ENCODE assay signal across 18 cellular contexts in the genomic region with DNA sequence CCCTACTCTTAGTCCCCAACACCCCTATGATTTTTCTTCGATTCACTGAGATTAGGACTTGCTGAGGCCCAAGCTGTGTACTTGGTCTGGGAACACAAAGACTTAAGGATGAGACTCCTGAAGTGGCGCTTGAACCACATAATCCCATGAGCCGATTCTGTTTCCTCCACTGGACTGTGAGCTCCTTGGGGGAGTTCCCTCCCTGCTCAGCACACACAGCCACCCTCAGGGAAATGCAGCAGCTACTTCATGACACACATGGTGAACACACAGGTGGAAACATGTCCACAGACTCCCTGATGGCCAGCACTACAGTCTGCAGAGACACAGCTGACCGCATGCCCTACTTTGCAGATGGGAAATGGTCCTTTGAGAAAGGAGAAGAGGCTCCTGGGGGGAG.
DNase-seq lines count a peak whose midpoint lies in the region; ATAC-seq and TF ChIP-seq lines count a peak whose summit lies in the region.
"Had no signal": no experiment of that assay in that cellular context is flagged by ENCODE, and none has a peak within 500 bp of the region (broad histone marks: within the 10 kb centered on the region; RNA-seq: fewer than 3 reads in every experiment).

No MANE protein-coding gene starts in this region.

- H3K4me3 Mint-ChIP-seq in activated CD8-positive, alpha-beta T cell treated with anti-CD3 and anti-CD28 coated beads, Interleukin-2, amount 10 ng/mL, durations not matched to agents 7 days and 5 days: no peak overlapping the region
- no peak overlapping the region for H3K4me3 Mint-ChIP-seq in activated CD8-positive, alpha-beta T cell treated with anti-CD3 and anti-CD28 coated beads for 36 hours
- no peak overlapping the region for H3K4me3 Mint-ChIP-seq in stimulated activated naive B cell treated with anti-CD40 and anti-IgM and Interleukin-4, amounts not matched to agents 10 μg/mL and 1 μg/mL and 100 μg/mL, for 72 hours
- H3K4me3 Mint-ChIP-seq: CD14-positive monocyte, HFFc6 had no signal

- H3K4me3 ChIP-seq in epithelial cell of esophagus (ENCODE audit: low read length) (no peak overlapping the region), ascending aorta (no peak overlapping the region)

- no peak for DNase-seq in activated CD8-positive, alpha-beta T cell treated with anti-CD3 and anti-CD28 coated beads, Interleukin-2, amount 10 ng/mL, durations not matched to agents 7 days and 5 days
- no peak for DNase-seq in activated CD8-positive, alpha-beta T cell treated with anti-CD3 and anti-CD28 coated beads for 36 hours
- DNase-seq in NCI-H82 (lab: John Stamatoyannopoulos, UW): peak; percentile 88
- DNase-seq in epithelial cell of esophagus (ENCODE audit: low read depth): peak; percentile 48
- DNase-seq in stimulated activated naive B cell treated with anti-CD40 and anti-IgM and Interleukin-4, amounts not matched to agents 10 μg/mL and 1 μg/mL and 100 μg/mL, for 72 hours: no peak
- DNase-seq in ascending aorta (ENCODE audit: low spot score in 2 of 2): no peak
- no peak for DNase-seq in NCI-H146 (lab: John Stamatoyannopoulos, UW)
- no peak for DNase-seq in NCI-H2171 (lab: John Stamatoyannopoulos, UW)
- DNase-seq: Caco-2, DMS53, HFFc6, IMR-90, Karpas-422, MM.1S, NCI-H1105 treated with DMSO at 0.1 percent for 48 hours, NCI-H187, RPMI8226 had no signal

- no peaks in the 10 kb centered on the region for H3K9me3 ChIP-seq in ascending aorta
- H3K9me3 ChIP-seq: Caco-2 had no signal

- no peaks in the 10 kb centered on the region for H3K36me3 ChIP-seq in ascending aorta

- H3K9me3 Mint-ChIP-seq in activated CD8-positive, alpha-beta T cell treated with anti-CD3 and anti-CD28 coated beads, Interleukin-2, amount 10 ng/mL, durations not matched to agents 7 days and 5 days (ENCODE audit: insufficient read depth): no peaks in the 10 kb centered on the region
- no peaks in the 10 kb centered on the region for H3K9me3 Mint-ChIP-seq in activated CD8-positive, alpha-beta T cell treated with anti-CD3 and anti-CD28 coated beads for 36 hours
- H3K9me3 Mint-ChIP-seq in stimulated activated naive B cell treated with anti-CD40 and anti-IgM and Interleukin-4, amounts not matched to agents 10 μg/mL and 1 μg/mL and 100 μg/mL, for 72 hours: no peaks in the 10 kb centered on the region
- H3K9me3 Mint-ChIP-seq: CD14-positive monocyte, HFFc6 had no signal

- peak overlapping the region; percentile 54 for H3K27ac Mint-ChIP-seq in activated CD8-positive, alpha-beta T cell treated with anti-CD3 and anti-CD28 coated beads, Interleukin-2, amount 10 ng/mL, durations not matched to agents 7 days and 5 days
- H3K27ac Mint-ChIP-seq in activated CD8-positive, alpha-beta T cell treated with anti-CD3 and anti-CD28 coated beads for 36 hours: no peak overlapping the region
- H3K27ac Mint-ChIP-seq in stimulated activated naive B cell treated with anti-CD40 and anti-IgM and Interleukin-4, amounts not matched to agents 10 μg/mL and 1 μg/mL and 100 μg/mL, for 72 hours: no peak overlapping the region
- H3K27ac Mint-ChIP-seq: CD14-positive monocyte, HFFc6 had no signal

- CTCF ChIA-PET in activated CD8-positive, alpha-beta T cell treated with anti-CD3 and anti-CD28 coated beads, Interleukin-2, amount 10 ng/mL, durations not matched to agents 7 days and 5 days (lab: Charles Lee): interaction anchor here (3.3 kb wide), 1 partner anchor 7 kb away, joined by 17 read pairs; no protein-coding TSS in a partner anchor
- CTCF ChIA-PET in activated CD8-positive, alpha-beta T cell treated with anti-CD3 and anti-CD28 coated beads for 36 hours (lab: Charles Lee): interaction anchor here (0.9 to 5.0 kb wide), 7 partner anchors 11 to 443 kb away, joined by 3 to 34 read pairs (median 19); no protein-coding TSS in a partner anchor

- no peaks in the 10 kb centered on the region for H3K27me3 Mint-ChIP-seq in activated CD8-positive, alpha-beta T cell treated with anti-CD3 and anti-CD28 coated beads, Interleukin-2, amount 10 ng/mL, durations not matched to agents 7 days and 5 days (ENCODE audit: low read depth)
- H3K27me3 Mint-ChIP-seq in activated CD8-positive, alpha-beta T cell treated with anti-CD3 and anti-CD28 coated beads for 36 hours: peaks cover 1% of the 10 kb centered on the region
- H3K27me3 Mint-ChIP-seq in stimulated activated naive B cell treated with anti-CD40 and anti-IgM and Interleukin-4, amounts not matched to agents 10 μg/mL and 1 μg/mL and 100 μg/mL, for 72 hours: no peaks in the 10 kb centered on the region

- TF ChIP-seq CTCF in activated CD8-positive, alpha-beta T cell treated with anti-CD3 and anti-CD28 coated beads for 36 hours (IDR thresholded peaks at IDR 0.05): no peak
- no peak for TF ChIP-seq CTCF in epithelial cell of esophagus (IDR thresholded peaks at IDR 0.05; ENCODE audit: insufficient read depth, low read depth, low read length, missing control alignments)
- no peak for TF ChIP-seq CTCF in ascending aorta (IDR thresholded peaks at IDR 0.05)

- no peaks in the 10 kb centered on the region for H3K27me3 ChIP-seq in ascending aorta

- peaks cover 13% of the 10 kb centered on the region for H3K4me1 Mint-ChIP-seq in activated CD8-positive, alpha-beta T cell treated with anti-CD3 and anti-CD28 coated beads, Interleukin-2, amount 10 ng/mL, durations not matched to agents 7 days and 5 days (ENCODE audit: low read depth)
- H3K4me1 Mint-ChIP-seq in activated CD8-positive, alpha-beta T cell treated with anti-CD3 and anti-CD28 coated beads for 36 hours (ENCODE audit: low read depth): peaks cover 9% of the 10 kb centered on the region
- H3K4me1 Mint-ChIP-seq in stimulated activated naive B cell treated with anti-CD40 and anti-IgM and Interleukin-4, amounts not matched to agents 10 μg/mL and 1 μg/mL and 100 μg/mL, for 72 hours: peaks cover 37 to 57% of the 10 kb centered on the region in 2 donors

- intact Hi-C loops in activated CD8-positive, alpha-beta T cell treated with anti-CD3 and anti-CD28 coated beads for 36 hours (cut with micrococcal nuclease): loop anchor here (5.0 to 10.0 kb wide), 2 partner anchors 113 to 315 kb away; no protein-coding TSS in a partner anchor
- intact Hi-C loops in ascending aorta (cut with DNase I): loop anchor here (5.0 kb wide), 2 partner anchors 315 to 755 kb away; no protein-coding TSS in a partner anchor

- no peaks in the 10 kb centered on the region for H3K4me1 ChIP-seq in ascending aorta
- H3K4me1 ChIP-seq: Caco-2 had no signal

- no peaks in the 10 kb centered on the region for H3K36me3 Mint-ChIP-seq in activated CD8-positive, alpha-beta T cell treated with anti-CD3 and anti-CD28 coated beads, Interleukin-2, amount 10 ng/mL, durations not matched to agents 7 days and 5 days (ENCODE audit: low read depth)
- no peaks in the 10 kb centered on the region for H3K36me3 Mint-ChIP-seq in activated CD8-positive, alpha-beta T cell treated with anti-CD3 and anti-CD28 coated beads for 36 hours (ENCODE audit: low read depth)
- no peaks in the 10 kb centered on the region for H3K36me3 Mint-ChIP-seq in stimulated activated naive B cell treated with anti-CD40 and anti-IgM and Interleukin-4, amounts not matched to agents 10 μg/mL and 1 μg/mL and 100 μg/mL, for 72 hours
- H3K36me3 Mint-ChIP-seq: CD14-positive monocyte had no signal

- no peak overlapping the region for H3K27ac ChIP-seq in ascending aorta

- ATAC-seq in activated CD8-positive, alpha-beta T cell treated with anti-CD3 and anti-CD28 coated beads, Interleukin-2, amount 10 ng/mL, durations not matched to agents 7 days and 5 days: no peak
- ATAC-seq in activated CD8-positive, alpha-beta T cell treated with anti-CD3 and anti-CD28 coated beads for 36 hours: no peak
- peak; percentile 30 to 56 for ATAC-seq in stimulated activated naive B cell treated with anti-CD40 and anti-IgM and Interleukin-4, amounts not matched to agents 10 μg/mL and 1 μg/mL and 100 μg/mL, for 72 hours (replicated peaks)

- POLR2A ChIA-PET in activated CD8-positive, alpha-beta T cell treated with anti-CD3 and anti-CD28 coated beads, Interleukin-2, amount 10 ng/mL, durations not matched to agents 7 days and 5 days (lab: Charles Lee): interaction anchor here (0.8 kb wide), 1 partner anchor 781 kb away, joined by 3 read pairs; a partner anchor contains a TSS
- POLR2A ChIA-PET in activated CD8-positive, alpha-beta T cell treated with anti-CD3 and anti-CD28 coated beads for 36 hours (lab: Charles Lee): no interaction called here

Comparison
In these comparisons a context has a peak if more than half of its experiments do, and no peak if none do; other contexts are left out.
1. ATAC-seq: peak in stimulated activated naive B cell treated with anti-CD40 and anti-IgM and Interleukin-4, amounts not matched to agents 10 μg/mL and 1 μg/mL and 100 μg/mL, for 72 hours (2 of 2); none in activated CD8-positive, alpha-beta T cell treated with anti-CD3 and anti-CD28 coated beads, Interleukin-2, amount 10 ng/mL, durations not matched to agents 7 days and 5 days (single experiment) and activated CD8-positive, alpha-beta T cell treated with anti-CD3 and anti-CD28 coated beads for 36 hours (single experiment).
2. DNase-seq: peak in NCI-H82 (single experiment) and epithelial cell of esophagus (single experiment); none in activated CD8-positive, alpha-beta T cell treated with anti-CD3 and anti-CD28 coated beads, Interleukin-2, amount 10 ng/mL, durations not matched to agents 7 days and 5 days (single experiment), activated CD8-positive, alpha-beta T cell treated with anti-CD3 and anti-CD28 coated beads for 36 hours (single experiment), stimulated activated naive B cell treated with anti-CD40 and anti-IgM and Interleukin-4, amounts not matched to agents 10 μg/mL and 1 μg/mL and 100 μg/mL, for 72 hours (single experiment), ascending aorta (0 of 2), NCI-H146 (single experiment) and NCI-H2171 (single experiment).